Comparison of ENCODE assay signal across 1 cellular context in genomic region chr3:4467522-4467867, GRCh38.
TF ChIP-seq lines count a peak whose summit lies in the region.

No MANE protein-coding gene starts in this region.

TF ChIP-seq in GM23338, 12 proteins besides CTCF, POLR2A, EP300 and RAD21 (continued from another document):
- TF ChIP-seq, protein P1, sequence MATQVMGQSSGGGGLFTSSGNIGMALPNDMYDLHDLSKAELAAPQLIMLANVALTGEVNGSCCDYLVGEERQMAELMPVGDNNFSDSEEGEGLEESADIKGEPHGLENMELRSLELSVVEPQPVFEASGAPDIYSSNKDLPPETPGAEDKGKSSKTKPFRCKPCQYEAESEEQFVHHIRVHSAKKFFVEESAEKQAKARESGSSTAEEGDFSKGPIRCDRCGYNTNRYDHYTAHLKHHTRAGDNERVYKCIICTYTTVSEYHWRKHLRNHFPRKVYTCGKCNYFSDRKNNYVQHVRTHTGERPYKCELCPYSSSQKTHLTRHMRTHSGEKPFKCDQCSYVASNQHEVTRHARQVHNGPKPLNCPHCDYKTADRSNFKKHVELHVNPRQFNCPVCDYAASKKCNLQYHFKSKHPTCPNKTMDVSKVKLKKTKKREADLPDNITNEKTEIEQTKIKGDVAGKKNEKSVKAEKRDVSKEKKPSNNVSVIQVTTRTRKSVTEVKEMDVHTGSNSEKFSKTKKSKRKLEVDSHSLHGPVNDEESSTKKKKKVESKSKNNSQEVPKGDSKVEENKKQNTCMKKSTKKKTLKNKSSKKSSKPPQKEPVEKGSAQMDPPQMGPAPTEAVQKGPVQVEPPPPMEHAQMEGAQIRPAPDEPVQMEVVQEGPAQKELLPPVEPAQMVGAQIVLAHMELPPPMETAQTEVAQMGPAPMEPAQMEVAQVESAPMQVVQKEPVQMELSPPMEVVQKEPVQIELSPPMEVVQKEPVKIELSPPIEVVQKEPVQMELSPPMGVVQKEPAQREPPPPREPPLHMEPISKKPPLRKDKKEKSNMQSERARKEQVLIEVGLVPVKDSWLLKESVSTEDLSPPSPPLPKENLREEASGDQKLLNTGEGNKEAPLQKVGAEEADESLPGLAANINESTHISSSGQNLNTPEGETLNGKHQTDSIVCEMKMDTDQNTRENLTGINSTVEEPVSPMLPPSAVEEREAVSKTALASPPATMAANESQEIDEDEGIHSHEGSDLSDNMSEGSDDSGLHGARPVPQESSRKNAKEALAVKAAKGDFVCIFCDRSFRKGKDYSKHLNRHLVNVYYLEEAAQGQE (IDR thresholded peaks at IDR 0.05; ENCODE audit: unreplicated experiment) = no peak
- TF ChIP-seq EZH2phosphoT487 (IDR thresholded peaks at IDR 0.05; ENCODE audit: unreplicated experiment) = no peak
TF ChIP-seq in GM23338: peak in this region for 0.
